Comparison of ENCODE assay signal across 9 cellular contexts in genomic region chr18:48947102-48947501, GRCh38. TPM values are rescaled to one million over a fixed set of nuclear protein-coding genes. Genes with fewer than 3 reads are reported as not detected.
A peak's percentile ranks its signal among the peaks of the same experiment; 100 is the strongest.
DNase-seq lines count a peak whose midpoint lies in the region; ATAC-seq lines count a peak whose summit lies in the region.
"Had no signal": no experiment of that assay in that cellular context is flagged by ENCODE, and none has a peak within 500 bp of the region (broad histone marks: within the 10 kb centered on the region; RNA-seq: fewer than 3 reads in every experiment).

No MANE protein-coding gene starts in this region.

- CTCF ChIA-PET in activated CD8-positive, alpha-beta T cell treated with anti-CD3 and anti-CD28 coated beads, Interleukin-2, amount 10 ng/mL, durations not matched to agents 7 days and 5 days (lab: Charles Lee): interaction anchor here (1.0 to 1.3 kb wide), 4 partner anchors 10 to 170 kb away, joined by 3 to 4 read pairs (median 4); no protein-coding TSS in a partner anchor

- POLR2A ChIA-PET in activated CD8-positive, alpha-beta T cell treated with anti-CD3 and anti-CD28 coated beads, Interleukin-2, amount 10 ng/mL, durations not matched to agents 7 days and 5 days (lab: Charles Lee): interaction anchor here (1.3 to 1.4 kb wide), 2 partner anchors 19 to 78 kb away, joined by 3 read pairs; no protein-coding TSS in a partner anchor

- ATAC-seq in activated CD8-positive, alpha-beta T cell treated with anti-CD3 and anti-CD28 coated beads, Interleukin-2, amount 10 ng/mL, durations not matched to agents 7 days and 5 days: no peak
- no peak for ATAC-seq in stimulated activated naive CD8-positive, alpha-beta T cell treated with anti-CD3 and anti-CD28 coated beads, Interleukin-15, amount 100 ng/mL, for 72 hours
- no peak for ATAC-seq in HG03139 (IDR thresholded peaks at IDR 0.05; ENCODE audit: unreplicated experiment)

- H3K9me3 Mint-ChIP-seq in activated CD8-positive, alpha-beta T cell treated with anti-CD3 and anti-CD28 coated beads, Interleukin-2, amount 10 ng/mL, durations not matched to agents 7 days and 5 days (ENCODE audit: insufficient read depth): no peaks in the 10 kb centered on the region
- no peaks in the 10 kb centered on the region for H3K9me3 Mint-ChIP-seq in immature natural killer cell
- no peaks in the 10 kb centered on the region for H3K9me3 Mint-ChIP-seq in stimulated activated naive CD8-positive, alpha-beta T cell treated with anti-CD3 and anti-CD28 coated beads, Interleukin-15, amount 100 ng/mL, for 72 hours

- peak overlapping the region; percentile 100 for H3K4me3 Mint-ChIP-seq in activated CD8-positive, alpha-beta T cell treated with anti-CD3 and anti-CD28 coated beads, Interleukin-2, amount 10 ng/mL, durations not matched to agents 7 days and 5 days
- peak overlapping the region; percentile 97 to 99 (median 99) for H3K4me3 Mint-ChIP-seq in immature natural killer cell
- peak overlapping the region; percentile 92 to 97 for H3K4me3 Mint-ChIP-seq in stimulated activated naive CD8-positive, alpha-beta T cell treated with anti-CD3 and anti-CD28 coated beads, Interleukin-15, amount 100 ng/mL, for 72 hours

- H3K36me3 Mint-ChIP-seq in activated CD8-positive, alpha-beta T cell treated with anti-CD3 and anti-CD28 coated beads, Interleukin-2, amount 10 ng/mL, durations not matched to agents 7 days and 5 days (ENCODE audit: low read depth): peaks cover 78% of the 10 kb centered on the region
- peaks cover 20 to 56% (median 34%) of the 10 kb centered on the region in 3 donors for H3K36me3 Mint-ChIP-seq in immature natural killer cell

- DNase-seq in DMS79 treated with DMSO at 0.1 percent for 48 hours (lab: John Stamatoyannopoulos, UW): peak; percentile 45
- no peak for DNase-seq in DMS79 (lab: John Stamatoyannopoulos, UW)
- no peak for DNase-seq in activated CD8-positive, alpha-beta T cell treated with anti-CD3 and anti-CD28 coated beads, Interleukin-2, amount 10 ng/mL, durations not matched to agents 7 days and 5 days
- no peak for DNase-seq in immature natural killer cell
- DNase-seq in stimulated activated naive CD8-positive, alpha-beta T cell treated with anti-CD3 and anti-CD28 coated beads, Interleukin-15, amount 100 ng/mL, for 72 hours: no peak
- DNase-seq in activated gamma-delta T cell (lab: John Stamatoyannopoulos, UW): no peak
- DNase-seq in D341Med (ENCODE audit: low spot score): no peak
- DNase-seq: occipital lobe had no signal

- peaks cover 62% of the 10 kb centered on the region for H3K4me1 Mint-ChIP-seq in activated CD8-positive, alpha-beta T cell treated with anti-CD3 and anti-CD28 coated beads, Interleukin-2, amount 10 ng/mL, durations not matched to agents 7 days and 5 days (ENCODE audit: low read depth)
- peaks cover 64% of the 10 kb centered on the region in 2 donors for H3K4me1 Mint-ChIP-seq in immature natural killer cell
- peaks cover 60% of the 10 kb centered on the region for H3K4me1 Mint-ChIP-seq in stimulated activated naive CD8-positive, alpha-beta T cell treated with anti-CD3 and anti-CD28 coated beads, Interleukin-15, amount 100 ng/mL, for 72 hours

- H3K27ac Mint-ChIP-seq in activated CD8-positive, alpha-beta T cell treated with anti-CD3 and anti-CD28 coated beads, Interleukin-2, amount 10 ng/mL, durations not matched to agents 7 days and 5 days: no peak overlapping the region
- peak overlapping the region; percentile 92 to 98 (median 95) for H3K27ac Mint-ChIP-seq in immature natural killer cell
- peak overlapping the region in 1 of 2 donors; percentile 59 for H3K27ac Mint-ChIP-seq in stimulated activated naive CD8-positive, alpha-beta T cell treated with anti-CD3 and anti-CD28 coated beads, Interleukin-15, amount 100 ng/mL, for 72 hours

- H3K27me3 Mint-ChIP-seq in activated CD8-positive, alpha-beta T cell treated with anti-CD3 and anti-CD28 coated beads, Interleukin-2, amount 10 ng/mL, durations not matched to agents 7 days and 5 days (ENCODE audit: low read depth): no peaks in the 10 kb centered on the region
- peaks cover 36 to 49% (median 38%) of the 10 kb centered on the region in 3 donors for H3K27me3 Mint-ChIP-seq in immature natural killer cell (ENCODE audit: low read depth in 3 of 3)
- H3K27me3 Mint-ChIP-seq in stimulated activated naive CD8-positive, alpha-beta T cell treated with anti-CD3 and anti-CD28 coated beads, Interleukin-15, amount 100 ng/mL, for 72 hours: no peaks in the 10 kb centered on the region

RNA-seq across cellular contexts. Expression of gene SMAD7, which starts 3.7 kb away (rescaled TPM):
- 10 to 100 TPM; 23.8 to 24.1 TPM for total RNA-seq in activated CD8-positive, alpha-beta T cell treated with anti-CD3 and anti-CD28 coated beads, Interleukin-2, amount 10 ng/mL, durations not matched to agents 7 days and 5 days
- polyA plus RNA-seq in immature natural killer cell: 10 to 100 TPM; 10.1 to 17.4 (median 12.3) TPM
